Comparison of ENCODE assay signal across 8 cellular contexts in the genomic region with DNA sequence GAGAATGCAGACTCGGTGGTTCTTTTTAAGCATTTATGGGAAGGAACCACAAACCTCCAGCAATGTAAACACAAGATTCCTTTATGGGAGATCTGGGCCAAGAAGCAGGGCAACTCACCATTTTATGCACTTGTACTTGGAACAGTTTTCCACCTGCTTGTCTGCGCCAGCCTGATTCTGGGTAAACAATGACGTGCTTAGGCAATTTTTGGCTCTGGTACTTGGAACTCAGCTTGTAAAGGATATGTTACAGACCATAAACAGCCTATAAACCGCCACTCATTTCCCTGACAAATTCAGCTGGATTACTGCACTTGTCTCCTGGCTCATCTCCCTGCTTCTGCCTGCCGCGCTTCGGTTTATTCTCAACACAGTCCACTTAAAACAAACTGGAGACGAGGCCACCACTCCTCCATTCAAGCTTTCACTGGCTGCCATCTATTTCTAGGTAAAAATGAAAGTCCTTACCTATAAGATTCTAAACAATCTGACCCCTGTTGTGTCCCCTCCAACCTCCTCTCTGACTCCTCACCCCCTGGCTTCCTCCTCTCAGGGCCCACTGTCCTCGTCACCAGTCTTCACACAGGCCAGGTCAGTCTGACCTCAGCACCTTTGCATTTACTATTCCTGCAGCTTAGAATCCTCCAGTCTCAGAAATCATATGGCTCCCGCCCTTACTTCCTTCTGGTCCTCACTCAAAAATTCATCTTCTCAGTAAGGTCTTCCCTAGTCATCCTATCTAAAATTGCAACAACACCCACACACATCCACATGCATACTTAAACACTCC.
DNase-seq lines count a peak whose midpoint lies in the region; ATAC-seq and TF ChIP-seq lines count a peak whose summit lies in the region.
"Had no signal": no experiment of that assay in that cellular context is flagged by ENCODE, and none has a peak within 500 bp of the region (broad histone marks: within the 10 kb centered on the region; RNA-seq: fewer than 3 reads in every experiment).

No MANE protein-coding gene starts in this region.

- H3K4me3 ChIP-seq in Panc1 (ENCODE audit: low read depth in 2 of 2, low read length in 2 of 2), result no peak overlapping the region
- no peak overlapping the region for H3K4me3 ChIP-seq in foreskin fibroblast (ENCODE audit: low read depth in 1 of 2, low read length in 2 of 2)
- peak overlapping the region; percentile 14 for H3K4me3 ChIP-seq in upper lobe of right lung

- H3K36me3 ChIP-seq in Panc1 (ENCODE audit: control insufficient read depth, insufficient read depth, low read length) (no peaks in the 10 kb centered on the region), upper lobe of right lung (no peaks in the 10 kb centered on the region)

- H3K27me3 ChIP-seq in Panc1 (ENCODE audit: control insufficient read depth, insufficient read depth, low read length) (no peaks in the 10 kb centered on the region; the same call in 1 of the 2 replicates), upper lobe of right lung (no peaks in the 10 kb centered on the region)

- TF ChIP-seq CTCF in Panc1 (IDR thresholded peaks at IDR 0.05) (no peak), foreskin fibroblast (IDR thresholded peaks at IDR 0.05; ENCODE audit: low read depth, low read length) (no peak), upper lobe of right lung (IDR thresholded peaks at IDR 0.05) (no peak)

- intact Hi-C loops in Panc1 (cut with micrococcal nuclease; ENCODE audit: unreplicated experiment) (no loop called here), upper lobe of right lung (cut with DNase I) (no loop called here)

- no peaks in the 10 kb centered on the region for H3K4me1 ChIP-seq in Panc1 (ENCODE audit: control insufficient read depth, insufficient read depth, low read length)
- peaks cover 9% of the 10 kb centered on the region for H3K4me1 ChIP-seq in upper lobe of right lung

- H3K9me3 ChIP-seq in Panc1 (ENCODE audit: control insufficient read depth, insufficient read depth, low read depth, low read length) (no peaks in the 10 kb centered on the region), upper lobe of right lung (no peaks in the 10 kb centered on the region)

- BruUV-seq in Panc1 (replicated peaks; lab: Mats Ljungman, UMichigan), result no TSS peak

- peak; percentile 83 for DNase-seq in LoVo (ENCODE audit: low spot score)
- peak; percentile 15 for DNase-seq in Panc1 (ENCODE audit: low read depth, low spot score)
- peak; percentile 83 to 93 for DNase-seq in foreskin fibroblast
- no peak for DNase-seq in upper lobe of right lung
- no peak for DNase-seq in Kasumi-1 (lab: John Stamatoyannopoulos, UW)
- DNase-seq: activated gamma-delta T cell had no signal

- ATAC-seq in Panc1 (peak; percentile 68; the same call in 1 of the 2 replicates), upper lobe of right lung (peak; percentile 88), HG02938 (IDR thresholded peaks at IDR 0.05; ENCODE audit: unreplicated experiment) (no peak), GM18858 (IDR thresholded peaks at IDR 0.05; ENCODE audit: unreplicated experiment) (no peak)

- CTCF ChIA-PET in Panc1 (lab: Charles Lee), result no interaction called here

- no peak overlapping the region for H3K27ac ChIP-seq in Panc1 (ENCODE audit: low read length)
- no peak overlapping the region for H3K27ac ChIP-seq in upper lobe of right lung

- POLR2A ChIA-PET in Panc1 (lab: Charles Lee), result no interaction called here

- in situ Hi-C loops in Panc1 (cut with HindIII; ENCODE audit: low pct_unique_long_range_greater_than_20kb, low sequenced_read_pairs), result no loop called here

Comparison
In these comparisons a context has a peak if more than half of its experiments do, and no peak if none do; other contexts are left out.
1. DNase-seq: peak in LoVo (single experiment), Panc1 (single experiment) and foreskin fibroblast (2 of 2); none in upper lobe of right lung (single experiment) and Kasumi-1 (0 of 2).
2. ATAC-seq: peak in Panc1 (single experiment) and upper lobe of right lung (single experiment); none in HG02938 (single experiment) and GM18858 (single experiment).